Comparison of ENCODE assay signal across 1 cellular context in the genomic region with DNA sequence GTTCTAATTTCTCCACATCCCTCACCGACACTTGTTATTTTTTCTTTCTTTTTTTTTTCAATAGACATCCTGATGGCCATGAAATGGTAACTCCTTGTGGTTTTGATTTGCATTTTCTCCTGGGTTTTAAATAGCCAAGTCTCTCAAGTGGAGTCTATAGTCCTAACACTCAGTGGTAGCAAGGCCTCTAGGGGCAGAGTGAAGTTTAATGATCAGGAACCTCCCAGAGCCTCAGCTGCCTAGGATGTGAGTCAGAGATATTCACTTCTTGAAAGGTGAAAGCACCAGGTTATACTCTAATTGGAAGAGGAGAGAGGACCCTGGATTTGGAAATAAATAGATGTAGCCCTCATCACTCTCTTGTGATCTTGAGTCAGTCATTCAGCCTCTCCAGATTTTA.
TF ChIP-seq lines count a peak whose summit lies in the region.

No MANE protein-coding gene starts in this region.

TF ChIP-seq in GM23338, 12 proteins besides CTCF, POLR2A, EP300 and RAD21 (continued from another document):
- no peak for TF ChIP-seq REST (IDR thresholded peaks at IDR 0.05; ENCODE audit: unreplicated experiment)
- TF ChIP-seq NANOG (IDR thresholded peaks at IDR 0.05; ENCODE audit: borderline replicate concordance): no peak
- TF ChIP-seq, protein P1, sequence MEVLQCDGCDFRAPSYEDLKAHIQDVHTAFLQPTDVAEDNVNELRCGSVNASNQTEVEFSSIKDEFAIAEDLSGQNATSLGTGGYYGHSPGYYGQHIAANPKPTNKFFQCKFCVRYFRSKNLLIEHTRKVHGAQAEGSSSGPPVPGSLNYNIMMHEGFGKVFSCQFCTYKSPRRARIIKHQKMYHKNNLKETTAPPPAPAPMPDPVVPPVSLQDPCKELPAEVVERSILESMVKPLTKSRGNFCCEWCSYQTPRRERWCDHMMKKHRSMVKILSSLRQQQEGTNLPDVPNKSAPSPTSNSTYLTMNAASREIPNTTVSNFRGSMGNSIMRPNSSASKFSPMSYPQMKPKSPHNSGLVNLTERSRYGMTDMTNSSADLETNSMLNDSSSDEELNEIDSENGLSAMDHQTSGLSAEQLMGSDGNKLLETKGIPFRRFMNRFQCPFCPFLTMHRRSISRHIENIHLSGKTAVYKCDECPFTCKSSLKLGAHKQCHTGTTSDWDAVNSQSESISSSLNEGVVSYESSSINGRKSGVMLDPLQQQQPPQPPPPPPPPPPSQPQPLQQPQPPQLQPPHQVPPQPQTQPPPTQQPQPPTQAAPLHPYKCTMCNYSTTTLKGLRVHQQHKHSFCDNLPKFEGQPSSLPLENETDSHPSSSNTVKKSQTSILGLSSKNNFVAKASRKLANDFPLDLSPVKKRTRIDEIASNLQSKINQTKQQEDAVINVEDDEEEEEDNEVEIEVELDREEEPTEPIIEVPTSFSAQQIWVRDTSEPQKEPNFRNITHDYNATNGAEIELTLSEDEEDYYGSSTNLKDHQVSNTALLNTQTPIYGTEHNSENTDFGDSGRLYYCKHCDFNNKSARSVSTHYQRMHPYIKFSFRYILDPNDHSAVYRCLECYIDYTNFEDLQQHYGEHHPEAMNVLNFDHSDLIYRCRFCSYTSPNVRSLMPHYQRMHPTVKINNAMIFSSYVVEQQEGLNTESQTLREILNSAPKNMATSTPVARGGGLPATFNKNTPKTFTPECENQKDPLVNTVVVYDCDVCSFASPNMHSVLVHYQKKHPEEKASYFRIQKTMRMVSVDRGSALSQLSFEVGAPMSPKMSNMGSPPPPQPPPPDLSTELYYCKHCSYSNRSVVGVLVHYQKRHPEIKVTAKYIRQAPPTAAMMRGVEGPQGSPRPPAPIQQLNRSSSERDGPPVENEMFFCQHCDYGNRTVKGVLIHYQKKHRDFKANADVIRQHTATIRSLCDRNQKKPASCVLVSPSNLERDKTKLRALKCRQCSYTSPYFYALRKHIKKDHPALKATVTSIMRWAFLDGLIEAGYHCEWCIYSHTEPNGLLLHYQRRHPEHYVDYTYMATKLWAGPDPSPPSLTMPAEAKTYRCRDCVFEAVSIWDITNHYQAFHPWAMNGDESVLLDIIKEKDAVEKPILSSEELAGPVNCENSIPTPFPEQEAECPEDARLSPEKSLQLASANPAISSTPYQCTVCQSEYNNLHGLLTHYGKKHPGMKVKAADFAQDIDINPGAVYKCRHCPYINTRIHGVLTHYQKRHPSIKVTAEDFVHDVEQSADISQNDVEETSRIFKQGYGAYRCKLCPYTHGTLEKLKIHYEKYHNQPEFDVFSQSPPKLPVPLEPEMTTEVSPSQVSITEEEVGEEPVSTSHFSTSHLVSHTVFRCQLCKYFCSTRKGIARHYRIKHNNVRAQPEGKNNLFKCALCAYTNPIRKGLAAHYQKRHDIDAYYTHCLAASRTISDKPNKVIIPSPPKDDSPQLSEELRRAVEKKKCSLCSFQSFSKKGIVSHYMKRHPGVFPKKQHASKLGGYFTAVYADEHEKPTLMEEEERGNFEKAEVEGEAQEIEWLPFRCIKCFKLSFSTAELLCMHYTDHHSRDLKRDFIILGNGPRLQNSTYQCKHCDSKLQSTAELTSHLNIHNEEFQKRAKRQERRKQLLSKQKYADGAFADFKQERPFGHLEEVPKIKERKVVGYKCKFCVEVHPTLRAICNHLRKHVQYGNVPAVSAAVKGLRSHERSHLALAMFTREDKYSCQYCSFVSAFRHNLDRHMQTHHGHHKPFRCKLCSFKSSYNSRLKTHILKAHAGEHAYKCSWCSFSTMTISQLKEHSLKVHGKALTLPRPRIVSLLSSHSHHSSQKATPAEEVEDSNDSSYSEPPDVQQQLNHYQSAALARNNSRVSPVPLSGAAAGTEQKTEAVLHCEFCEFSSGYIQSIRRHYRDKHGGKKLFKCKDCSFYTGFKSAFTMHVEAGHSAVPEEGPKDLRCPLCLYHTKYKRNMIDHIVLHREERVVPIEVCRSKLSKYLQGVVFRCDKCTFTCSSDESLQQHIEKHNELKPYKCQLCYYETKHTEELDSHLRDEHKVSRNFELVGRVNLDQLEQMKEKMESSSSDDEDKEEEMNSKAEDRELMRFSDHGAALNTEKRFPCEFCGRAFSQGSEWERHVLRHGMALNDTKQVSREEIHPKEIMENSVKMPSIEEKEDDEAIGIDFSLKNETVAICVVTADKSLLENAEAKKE (CRISPR knock-in tag; IDR thresholded peaks at IDR 0.05): no peak
